Comparison of ENCODE assay signal across 8 cellular contexts in the genomic region with DNA sequence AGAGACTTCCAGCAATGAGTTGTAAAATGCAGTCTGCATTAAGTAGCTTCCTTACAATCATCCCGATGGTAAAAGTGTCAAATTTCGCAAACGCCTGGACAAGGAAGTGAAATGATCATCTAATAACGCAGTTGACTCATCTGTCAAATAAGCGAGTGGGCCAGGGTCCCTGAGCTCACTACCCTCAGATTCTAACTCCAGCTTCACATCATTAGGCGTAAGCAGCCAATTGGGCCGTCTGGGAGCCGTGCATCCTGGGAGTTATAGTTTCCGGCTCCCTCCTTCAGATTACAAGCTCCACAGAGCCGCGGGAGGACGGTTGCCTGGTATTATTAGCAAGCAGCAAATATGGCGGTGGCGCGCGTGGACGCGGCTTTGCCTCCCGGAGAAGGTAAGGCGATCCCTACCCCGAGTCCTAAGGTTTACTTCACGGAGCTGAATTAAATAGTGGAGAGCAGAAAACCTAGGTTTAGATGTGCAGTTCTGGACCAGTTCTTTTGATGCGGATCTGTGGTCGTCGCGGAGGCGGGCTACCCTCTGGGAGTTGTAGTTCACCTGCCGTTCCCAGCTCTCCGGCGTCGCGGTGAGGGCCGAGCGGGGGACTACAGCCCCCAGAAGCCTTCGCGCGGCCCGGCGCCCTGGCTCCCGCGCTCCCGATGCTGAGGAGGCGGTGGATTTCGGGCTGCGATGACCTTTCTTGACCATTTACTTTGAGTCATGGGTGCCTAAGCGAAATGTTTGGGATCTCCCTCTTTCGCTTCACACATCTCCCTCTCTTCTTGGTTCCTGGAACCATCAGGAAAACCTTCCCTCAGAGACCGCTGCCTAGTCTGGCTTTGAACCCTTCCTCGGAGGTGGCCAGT. TPM values are rescaled to one million over a fixed set of nuclear protein-coding genes. Genes with fewer than 3 reads are reported as not detected.
DNase-seq lines count a peak whose midpoint lies in the region; ATAC-seq and TF ChIP-seq lines count a peak whose summit lies in the region.

A gene with protein sequence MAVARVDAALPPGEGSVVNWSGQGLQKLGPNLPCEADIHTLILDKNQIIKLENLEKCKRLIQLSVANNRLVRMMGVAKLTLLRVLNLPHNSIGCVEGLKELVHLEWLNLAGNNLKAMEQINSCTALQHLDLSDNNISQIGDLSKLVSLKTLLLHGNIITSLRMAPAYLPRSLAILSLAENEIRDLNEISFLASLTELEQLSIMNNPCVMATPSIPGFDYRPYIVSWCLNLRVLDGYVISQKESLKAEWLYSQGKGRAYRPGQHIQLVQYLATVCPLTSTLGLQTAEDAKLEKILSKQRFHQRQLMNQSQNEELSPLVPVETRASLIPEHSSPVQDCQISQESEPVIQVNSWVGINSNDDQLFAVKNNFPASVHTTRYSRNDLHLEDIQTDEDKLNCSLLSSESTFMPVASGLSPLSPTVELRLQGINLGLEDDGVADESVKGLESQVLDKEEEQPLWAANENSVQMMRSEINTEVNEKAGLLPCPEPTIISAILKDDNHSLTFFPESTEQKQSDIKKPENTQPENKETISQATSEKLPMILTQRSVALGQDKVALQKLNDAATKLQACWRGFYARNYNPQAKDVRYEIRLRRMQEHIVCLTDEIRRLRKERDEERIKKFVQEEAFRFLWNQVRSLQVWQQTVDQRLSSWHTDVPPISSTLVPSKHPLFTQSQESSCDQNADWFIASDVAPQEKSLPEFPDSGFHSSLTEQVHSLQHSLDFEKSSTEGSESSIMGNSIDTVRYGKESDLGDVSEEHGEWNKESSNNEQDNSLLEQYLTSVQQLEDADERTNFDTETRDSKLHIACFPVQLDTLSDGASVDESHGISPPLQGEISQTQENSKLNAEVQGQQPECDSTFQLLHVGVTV (plus strand): TSS at position 286 of the 863 bp plus-strand sequence. CDS start 63 bp downstream, at position 349.

- intact Hi-C loops in head of caudate nucleus (cut with DNase I), result loop anchor here (10.0 kb wide), 1 partner anchor 60 kb away; no protein-coding TSS in a partner anchor
- intact Hi-C loops in thyroid gland (cut with DNase I), result loop anchor here (10.0 kb wide), 1 partner anchor 50 kb away; a partner anchor contains a TSS

- peaks cover 22% of the 10 kb centered on the region for H3K4me1 Mint-ChIP-seq in osteocyte (ENCODE audit: unreplicated experiment)

- no peaks in the 10 kb centered on the region for H3K36me3 ChIP-seq in thyroid gland

- no peaks in the 10 kb centered on the region for H3K9me3 ChIP-seq in thyroid gland

- peak within 1 kb of the TSS in 2 of 3 donors; percentile 19 to 86 for H3K27ac ChIP-seq in thyroid gland

- H3K36me3 Mint-ChIP-seq in activated naive CD4-positive, alpha-beta T cell treated with anti-CD3 and anti-CD28 coated beads, Interleukin-2, amount 50 U/mL, for 72 hours, result peaks cover 7 to 12% of the 10 kb centered on the region in 2 donors
- H3K36me3 Mint-ChIP-seq in osteocyte (ENCODE audit: unreplicated experiment), result peaks cover 4% of the 10 kb centered on the region

- DNase-seq in NCI-H1092 treated with DMSO at 0.1 percent for 48 hours (lab: John Stamatoyannopoulos, UW) (peak; percentile 98), SKM-1 (lab: John Stamatoyannopoulos, UW; ENCODE audit: unreplicated experiment) (peak; percentile 89), head of caudate nucleus (peak; percentile 86 to 98 (median 94)), osteocyte (ENCODE audit: extremely low spot score, unreplicated experiment) (peak; percentile 95), thyroid gland (peak; percentile 85 to 90)
- DNase-seq in activated naive CD4-positive, alpha-beta T cell treated with anti-CD3 and anti-CD28 coated beads, Interleukin-2, amount 50 U/mL, for 72 hours (ENCODE audit: low spot score in 2 of 2), result peak; percentile 87 to 90

- peak within 1 kb of the TSS; percentile 96 for H3K4me3 Mint-ChIP-seq in osteocyte (ENCODE audit: unreplicated experiment)

- no peaks in the 10 kb centered on the region for H3K9me3 Mint-ChIP-seq in activated naive CD4-positive, alpha-beta T cell treated with anti-CD3 and anti-CD28 coated beads, Interleukin-2, amount 50 U/mL, for 72 hours
- no peaks in the 10 kb centered on the region for H3K9me3 Mint-ChIP-seq in osteocyte (ENCODE audit: unreplicated experiment)

- H3K4me1 ChIP-seq in thyroid gland, result no peaks in the 10 kb centered on the region

- WGBS in thyroid gland, 2 donors, result 1% methylated on average over 33 to 37 of the region's 49 CpGs

- H3K27ac Mint-ChIP-seq in activated naive CD4-positive, alpha-beta T cell treated with anti-CD3 and anti-CD28 coated beads, Interleukin-2, amount 50 U/mL, for 72 hours, result peak within 1 kb of the TSS; percentile 93 to 94
- peak within 1 kb of the TSS; percentile 95 for H3K27ac Mint-ChIP-seq in osteocyte (ENCODE audit: unreplicated experiment)

- no peak for TF ChIP-seq CTCF in osteocyte (IDR thresholded peaks at IDR 0.05)
- peak in 1 of 6 experiments; percentile 3 for TF ChIP-seq CTCF in thyroid gland (IDR thresholded peaks at IDR 0.05)

- no peaks in the 10 kb centered on the region for H3K27me3 ChIP-seq in thyroid gland

- H3K27me3 Mint-ChIP-seq in osteocyte (ENCODE audit: unreplicated experiment), result no peaks in the 10 kb centered on the region

- H3K4me3 ChIP-seq in GM08714 (ENCODE audit: low read length) (peak within 1 kb of the TSS; percentile 72), thyroid gland (replicated peaks in 1 of 3) (peak within 1 kb of the TSS; percentile 41 to 81 (median 65))

- peak in 1 of 2 donors; percentile 40 for TF ChIP-seq POLR2A in thyroid gland (IDR thresholded peaks at IDR 0.05)

- ATAC-seq in HG02610 (IDR thresholded peaks at IDR 0.05; ENCODE audit: unreplicated experiment), result peak; percentile 94
- peak; percentile 94 to 95 for ATAC-seq in activated naive CD4-positive, alpha-beta T cell treated with anti-CD3 and anti-CD28 coated beads, Interleukin-2, amount 50 U/mL, for 72 hours

RNA-seq across cellular contexts. Expression of the gene that starts here (rescaled TPM):
- 10 to 100 TPM; 16.1 to 20.0 TPM for total RNA-seq in activated naive CD4-positive, alpha-beta T cell treated with anti-CD3 and anti-CD28 coated beads, Interleukin-2, amount 50 U/mL, for 72 hours
- 10.8 and 12.7 TPM in 2 replicates for total RNA-seq in osteocyte
- total RNA-seq in thyroid gland, result 10 to 100 TPM in 1 of 4 donors, 1 to 10 TPM in 3; 7.3 to 13.3 (median 8.2) TPM

Comparison
In these comparisons a context has a peak if more than half of its experiments do, and no peak if none do; other contexts are left out.
1. Peak in every context shown above with its lines: DNase-seq, ATAC-seq, H3K4me3 ChIP-seq and H3K27ac ChIP-seq.